Comparison of ENCODE assay signal across 12 cellular contexts in the genomic region with DNA sequence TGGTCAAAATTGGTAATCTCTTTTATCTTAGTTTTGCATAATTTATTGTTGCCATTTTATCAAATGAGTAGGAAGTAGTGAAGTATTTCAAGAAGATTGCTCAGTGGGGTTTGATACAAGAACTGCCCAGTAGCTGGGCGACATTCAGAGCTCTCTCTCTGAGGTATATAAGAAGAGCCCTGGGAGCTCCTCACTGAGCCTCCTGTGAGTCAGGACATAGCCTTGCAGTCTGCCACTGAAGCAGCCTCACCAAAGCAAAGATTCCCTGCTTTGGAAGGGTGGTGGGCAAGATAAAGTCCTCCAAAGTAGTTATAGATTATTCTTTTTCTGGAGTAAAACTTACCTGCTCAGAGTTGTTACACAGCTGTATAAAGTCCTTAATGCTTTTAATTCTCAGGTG. TPM values are rescaled to one million over a fixed set of nuclear protein-coding genes. Genes with fewer than 3 reads are reported as not detected.
DNase-seq lines count a peak whose midpoint lies in the region; ATAC-seq and TF ChIP-seq lines count a peak whose summit lies in the region.
"Had no signal": no experiment of that assay in that cellular context is flagged by ENCODE, and none has a peak within 500 bp of the region (broad histone marks: within the 10 kb centered on the region; RNA-seq: fewer than 3 reads in every experiment).

No MANE protein-coding gene starts in this region.

- H3K27me3 ChIP-seq in lower lobe of right lung (ENCODE audit: low read depth) (no peaks in the 10 kb centered on the region), left ventricle myocardium inferior (ENCODE audit: low read depth) (no peaks in the 10 kb centered on the region), dorsolateral prefrontal cortex (no peaks in the 10 kb centered on the region)

- H3K4me3 ChIP-seq in AG04449 (ENCODE audit: low read depth, low read length) (no peak overlapping the region), lower lobe of right lung (no peak overlapping the region), left ventricle myocardium inferior (no peak overlapping the region), dorsolateral prefrontal cortex (no peak overlapping the region)
- H3K4me3 ChIP-seq: GM12878 had no signal

- no peaks in the 10 kb centered on the region for H3K9me3 ChIP-seq in lower lobe of right lung
- H3K9me3 ChIP-seq in left ventricle myocardium inferior (replicated peaks) = no peaks in the 10 kb centered on the region

- no peaks in the 10 kb centered on the region for H3K4me1 ChIP-seq in lower lobe of right lung
- no peaks in the 10 kb centered on the region for H3K4me1 ChIP-seq in left ventricle myocardium inferior

- ATAC-seq in lower lobe of right lung (no peak), HG02840 (IDR thresholded peaks at IDR 0.05; ENCODE audit: low FRiP score, unreplicated experiment) (no peak)
- ATAC-seq: activated CD4-positive, alpha-beta T cell treated with anti-CD3 and anti-CD28 coated beads for 36 hours; GM12878 had no signal

- H3K27ac ChIP-seq in lower lobe of right lung = peak overlapping the region; percentile 14
- H3K27ac ChIP-seq in left ventricle myocardium inferior (replicated peaks) = no peak overlapping the region
- peak overlapping the region in 1 of 59 donors; percentile 10 for H3K27ac ChIP-seq in dorsolateral prefrontal cortex

- DNase-seq in AG04449 (ENCODE audit: low read depth, low spot score) = peak; percentile 36
- peak; percentile 3 for DNase-seq in GM04504 (ENCODE audit: low read depth)
- DNase-seq in amniotic stem cell (lab: John Stamatoyannopoulos, UW) = peak; percentile 15
- DNase-seq in lower lobe of right lung = no peak
- DNase-seq in left ventricle myocardium inferior = no peak
- no peak for DNase-seq in occipital lobe (lab: John Stamatoyannopoulos, UW)
- DNase-seq in dorsolateral prefrontal cortex = no peak
- DNase-seq: activated CD4-positive, alpha-beta T cell treated with anti-CD3 and anti-CD28 coated beads for 36 hours; DMS79 treated with DMSO at 0.1 percent for 48 hours; NCI-H748 treated with DMSO at 0.1 percent for 48 hours had no signal

- POLR2A ChIA-PET in AG04449 (lab: Yijun Ruan, JAX) = no interaction called here

- H3K36me3 ChIP-seq in lower lobe of right lung (peaks cover 95% of the 10 kb centered on the region), left ventricle myocardium inferior (peaks cover 80% of the 10 kb centered on the region)

- intact Hi-C loops in lower lobe of right lung (cut with DNase I) (no loop called here), left ventricle myocardium inferior (cut with micrococcal nuclease) (no loop called here), dorsolateral prefrontal cortex (cut with DNase I) (no loop called here)

- no peak for TF ChIP-seq CTCF in AG04449 (IDR thresholded peaks at IDR 0.05; ENCODE audit: insufficient read depth, low read length, missing control alignments)
- no peak for TF ChIP-seq CTCF in lower lobe of right lung (IDR thresholded peaks at IDR 0.05)
- TF ChIP-seq CTCF in left ventricle myocardium inferior (IDR thresholded peaks at IDR 0.05; ENCODE audit: borderline replicate concordance) = no peak
- TF ChIP-seq CTCF in dorsolateral prefrontal cortex (IDR thresholded peaks at IDR 0.05 in 54 of 56, conservative IDR thresholded peaks at IDR 0.05 in 2 of 56; ENCODE audit: low read depth in 1 of 56, partially characterized antibody in 56 of 56) = no peak

- CTCF ChIA-PET in AG04449 (lab: Yijun Ruan, JAX) = interaction anchor here (0.9 to 1.5 kb wide), 5 partner anchors 8 to 74 kb away, joined by 3 to 7 read pairs (median 4); no protein-coding TSS in a partner anchor

RNA-seq across cellular contexts. Expression of gene SKIL, which starts 26.1 kb away (rescaled TPM):
- total RNA-seq in lower lobe of right lung (86.7 TPM), left ventricle myocardium inferior (21.5 TPM), occipital lobe (134 TPM), dorsolateral prefrontal cortex (10 to 100 TPM; 30.8 to 77.5 (median 52.6) TPM)

RNA-seq across cellular contexts. Expression of gene CLDN11, which starts 35.1 kb away (rescaled TPM):
- 22.4 TPM for total RNA-seq in lower lobe of right lung
- 4.3 TPM for total RNA-seq in left ventricle myocardium inferior
- 12.3 TPM for total RNA-seq in occipital lobe
- total RNA-seq in dorsolateral prefrontal cortex = 1,000 to 10,000 TPM in 1 of 120 experiments, 100 to 1,000 TPM in 95, 10 to 100 TPM in 24; 24.4 to 1,165 (median 178) TPM
- total RNA-seq: activated CD4-positive, alpha-beta T cell treated with anti-CD3 and anti-CD28 coated beads for 36 hours had no signal

Comparison
In these comparisons a context has a peak if more than half of its experiments do, and no peak if none do; other contexts are left out.
1. DNase-seq: peak in AG04449 (single experiment), GM04504 (single experiment) and amniotic stem cell (single experiment); none in lower lobe of right lung (single experiment), left ventricle myocardium inferior (single experiment), occipital lobe (single experiment) and dorsolateral prefrontal cortex (0 of 10).